Comparison of ENCODE assay signal across 11 cellular contexts in genomic region chr1:218585565-218586184, GRCh38.
DNase-seq lines count a peak whose midpoint lies in the region; ATAC-seq, FAIRE-seq and TF ChIP-seq lines count a peak whose summit lies in the region.
"Had no signal": no experiment of that assay in that cellular context is flagged by ENCODE, and none has a peak within 500 bp of the region (broad histone marks: within the 10 kb centered on the region; RNA-seq: fewer than 3 reads in every experiment).

No MANE protein-coding gene starts in this region.

- H3K9me3 ChIP-seq in adrenal gland (replicated peaks in 1 of 3) (no peaks in the 10 kb centered on the region), keratinocyte (ENCODE audit: control insufficient read depth, low read depth, low read length) (no peaks in the 10 kb centered on the region)
- H3K9me3 ChIP-seq: tibial artery had no signal

- H2AFZ ChIP-seq in keratinocyte (ENCODE audit: control insufficient read depth, low read length) = no peak overlapping the region

- H3K4me3 Mint-ChIP-seq in T-cell = no peak overlapping the region
- H3K4me3 Mint-ChIP-seq: activated naive CD8-positive, alpha-beta T cell had no signal

- FAIRE-seq in keratinocyte (lab: Jason Lieb, UNC) = peak; percentile 13

- peak; percentile 9 for DNase-seq in AG08396 (ENCODE audit: low spot score)
- peak in 4 of 7 donors; percentile 3 to 20 (median 14) for DNase-seq in adrenal gland
- DNase-seq in keratinocyte (ENCODE audit: low read depth, low spot score) = no peak
- no peak for DNase-seq in NCI-H774 (lab: John Stamatoyannopoulos, UW)
- no peak for DNase-seq in left lobe of liver (ENCODE audit: low spot score)
- DNase-seq in T-cell = no peak
- no peak for DNase-seq in globus pallidus (ENCODE audit: low spot score)
- DNase-seq: COR-L47 had no signal

- H3K9ac ChIP-seq in keratinocyte (ENCODE audit: control insufficient read depth, extremely low read depth, insufficient read depth, low read length) = no peak overlapping the region

- H3K36me3 ChIP-seq in adrenal gland (replicated peaks in 1 of 2) = no peaks in the 10 kb centered on the region
- H3K36me3 ChIP-seq in keratinocyte (ENCODE audit: control insufficient read depth in 2 of 2, extremely low read depth in 1 of 2, insufficient read depth in 2 of 2, low read length in 2 of 2) = no peaks in the 10 kb centered on the region
- H3K36me3 ChIP-seq: tibial artery had no signal

- H3K27ac Mint-ChIP-seq in T-cell = no peak overlapping the region
- H3K27ac Mint-ChIP-seq: activated naive CD8-positive, alpha-beta T cell had no signal

- H3K4me3 ChIP-seq in adrenal gland (no peak overlapping the region), keratinocyte (ENCODE audit: control insufficient read depth in 2 of 3, extremely low read depth in 1 of 3, insufficient read depth in 2 of 3, low read depth in 1 of 3, low read length in 3 of 3) (no peak overlapping the region)
- H3K4me3 ChIP-seq: tibial artery had no signal

- H3K27ac ChIP-seq in adrenal gland (no peak overlapping the region), keratinocyte (ENCODE audit: control insufficient read depth, insufficient read depth, low read length) (no peak overlapping the region)

- no peaks in the 10 kb centered on the region for H3K79me2 ChIP-seq in keratinocyte (ENCODE audit: control insufficient read depth, insufficient read depth, low read length)

- H3K9me3 Mint-ChIP-seq in T-cell = peaks cover 6 to 20% (median 9%) of the 10 kb centered on the region in 3 donors

- intact Hi-C loops in adrenal gland (cut with DNase I) = no loop called here

- H3K4me2 ChIP-seq in keratinocyte (ENCODE audit: control insufficient read depth, extremely low read depth, insufficient read depth, low read depth, low read length) = no peak overlapping the region

- H3K4me1 Mint-ChIP-seq in T-cell = no peaks in the 10 kb centered on the region

- dilution Hi-C loops in keratinocyte (cut with MboI; ENCODE audit: extremely low pct_ligation_motif_present, low sequenced_read_pairs) = no loop called here

- CTCF ChIA-PET in T-cell (lab: Charles Lee) = no interaction called here

- H3K9me1 ChIP-seq in keratinocyte (ENCODE audit: control insufficient read depth, extremely low read depth, insufficient read depth, low read length) = no peaks in the 10 kb centered on the region

- H3K27me3 ChIP-seq in adrenal gland (no peaks in the 10 kb centered on the region), keratinocyte (ENCODE audit: control insufficient read depth, extremely low read depth, insufficient read depth, low read length) (no peaks in the 10 kb centered on the region)
- H3K27me3 ChIP-seq: tibial artery had no signal

- peak; percentile 51 for ATAC-seq in HG03565 (IDR thresholded peaks at IDR 0.05; ENCODE audit: unreplicated experiment)
- ATAC-seq in left lobe of liver = no peak
- no peak for ATAC-seq in T-cell (replicated peaks in 1 of 4)

- no peaks in the 10 kb centered on the region for H4K20me1 ChIP-seq in keratinocyte (ENCODE audit: control insufficient read depth, extremely low read depth, insufficient read depth, low read length)

- H3K4me1 ChIP-seq in adrenal gland (replicated peaks in 1 of 2) (peaks cover 0 to 3% of the 10 kb centered on the region in 2 donors), keratinocyte (ENCODE audit: control insufficient read depth, extremely low read depth, insufficient read depth, low read length) (peaks cover 14% of the 10 kb centered on the region)

- peaks cover 2 to 7% of the 10 kb centered on the region in 2 donors for H3K27me3 Mint-ChIP-seq in T-cell

- POLR2A ChIA-PET in T-cell (lab: Charles Lee) = no interaction called here

- TF ChIP-seq CTCF in adrenal gland (IDR thresholded peaks at IDR 0.05) (no peak), keratinocyte (optimal IDR thresholded peaks at IDR 0.05 in 1 of 3, IDR thresholded peaks at IDR 0.05 in 1 of 3, conservative IDR thresholded peaks at IDR 0.05 in 1 of 3; ENCODE audit: extremely low read depth in 1 of 3, insufficient read depth in 2 of 3, low read length in 3 of 3) (no peak)

- no peak for TF ChIP-seq POLR2A in adrenal gland (IDR thresholded peaks at IDR 0.05)

- 44 to 54% (median 50%) methylated on average over 9 of the region's 9 CpGs for WGBS in adrenal gland, 4 donors

- H3K36me3 Mint-ChIP-seq in T-cell = no peaks in the 10 kb centered on the region
- H3K36me3 Mint-ChIP-seq: activated naive CD8-positive, alpha-beta T cell had no signal

Comparison
In these comparisons a context has a peak if more than half of its experiments do, and no peak if none do; other contexts are left out.
1. DNase-seq: peak in AG08396 (single experiment) and adrenal gland (4 of 7); none in keratinocyte (single experiment), NCI-H774 (single experiment), left lobe of liver (single experiment), T-cell (0 of 34) and globus pallidus (single experiment).